In the genomic region with DNA sequence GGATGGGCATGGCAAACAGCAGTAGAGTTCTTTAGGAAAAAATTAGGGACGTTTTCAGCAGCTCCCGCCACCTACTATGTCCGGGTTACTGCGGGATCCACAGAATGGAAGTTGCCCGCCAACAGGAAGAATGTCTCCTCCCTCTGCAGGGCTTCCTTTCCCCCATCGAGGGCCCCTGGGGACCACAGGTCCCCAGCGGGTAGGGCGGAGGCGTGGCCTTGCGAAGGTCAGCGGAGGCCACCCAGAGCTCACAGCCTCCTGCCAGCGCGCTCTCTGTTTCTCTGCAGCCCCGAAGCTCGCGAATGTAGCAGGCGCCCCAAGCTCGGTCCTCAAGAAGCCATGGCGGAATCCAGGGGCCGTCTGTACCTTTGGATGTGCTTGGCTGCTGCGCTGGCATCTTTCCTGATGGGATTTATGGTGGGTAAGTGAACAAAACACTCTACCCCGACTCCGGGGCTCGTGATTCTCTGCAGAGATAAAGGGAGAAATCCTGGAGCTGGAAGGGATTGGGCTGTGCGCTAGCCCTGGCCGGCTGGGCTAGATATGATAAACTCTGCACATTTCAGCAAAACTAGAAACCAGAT, we compare ENCODE assay signal across 1 cellular context.
A peak's percentile ranks its signal among the peaks of the same experiment; 100 is the strongest.
TF ChIP-seq lines count a peak whose summit lies in the region.

A gene (plus strand): TSS at position 244 of the 584 bp plus-strand sequence. CDS start 96 bp downstream, at position 340.

TF ChIP-seq in K562, 482 proteins besides CTCF, POLR2A, EP300 and RAD21:
- TF ChIP-seq, protein P1, sequence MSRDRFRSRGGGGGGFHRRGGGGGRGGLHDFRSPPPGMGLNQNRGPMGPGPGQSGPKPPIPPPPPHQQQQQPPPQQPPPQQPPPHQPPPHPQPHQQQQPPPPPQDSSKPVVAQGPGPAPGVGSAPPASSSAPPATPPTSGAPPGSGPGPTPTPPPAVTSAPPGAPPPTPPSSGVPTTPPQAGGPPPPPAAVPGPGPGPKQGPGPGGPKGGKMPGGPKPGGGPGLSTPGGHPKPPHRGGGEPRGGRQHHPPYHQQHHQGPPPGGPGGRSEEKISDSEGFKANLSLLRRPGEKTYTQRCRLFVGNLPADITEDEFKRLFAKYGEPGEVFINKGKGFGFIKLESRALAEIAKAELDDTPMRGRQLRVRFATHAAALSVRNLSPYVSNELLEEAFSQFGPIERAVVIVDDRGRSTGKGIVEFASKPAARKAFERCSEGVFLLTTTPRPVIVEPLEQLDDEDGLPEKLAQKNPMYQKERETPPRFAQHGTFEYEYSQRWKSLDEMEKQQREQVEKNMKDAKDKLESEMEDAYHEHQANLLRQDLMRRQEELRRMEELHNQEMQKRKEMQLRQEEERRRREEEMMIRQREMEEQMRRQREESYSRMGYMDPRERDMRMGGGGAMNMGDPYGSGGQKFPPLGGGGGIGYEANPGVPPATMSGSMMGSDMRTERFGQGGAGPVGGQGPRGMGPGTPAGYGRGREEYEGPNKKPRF (IDR thresholded peaks at IDR 0.05; ENCODE audit: low read depth, low read length), result no peak
- TF ChIP-seq, protein P2, sequence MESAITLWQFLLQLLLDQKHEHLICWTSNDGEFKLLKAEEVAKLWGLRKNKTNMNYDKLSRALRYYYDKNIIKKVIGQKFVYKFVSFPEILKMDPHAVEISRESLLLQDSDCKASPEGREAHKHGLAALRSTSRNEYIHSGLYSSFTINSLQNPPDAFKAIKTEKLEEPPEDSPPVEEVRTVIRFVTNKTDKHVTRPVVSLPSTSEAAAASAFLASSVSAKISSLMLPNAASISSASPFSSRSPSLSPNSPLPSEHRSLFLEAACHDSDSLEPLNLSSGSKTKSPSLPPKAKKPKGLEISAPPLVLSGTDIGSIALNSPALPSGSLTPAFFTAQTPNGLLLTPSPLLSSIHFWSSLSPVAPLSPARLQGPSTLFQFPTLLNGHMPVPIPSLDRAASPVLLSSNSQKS (CRISPR knock-in tag; IDR thresholded peaks at IDR 0.05), result no peak
- TF ChIP-seq EP400 (IDR thresholded peaks at IDR 0.05) (no peak), NR2C2 (CRISPR knock-in tag; IDR thresholded peaks at IDR 0.05) (no peak), NR2C2 (tag; IDR thresholded peaks at IDR 0.05) (peak; percentile 27; the same call in 1 of the 2 replicates), ESRRA (IDR thresholded peaks at IDR 0.05; ENCODE audit: borderline replicate concordance, low read depth) (peak; percentile 36; the same call in 1 of the 2 replicates), RUNX1 (IDR thresholded peaks at IDR 0.05; ENCODE audit: low read depth) (no peak), WHSC1 (IDR thresholded peaks at IDR 0.05; ENCODE audit: low read length) (no peak), ILF3 (IDR thresholded peaks at IDR 0.05; ENCODE audit: borderline replicate concordance) (no peak), FOXA3 (CRISPR knock-in tag; conservative IDR thresholded peaks at IDR 0.05 in 1 of 2, IDR thresholded peaks at IDR 0.05 in 1 of 2) (no peak), ZNF24 (IDR thresholded peaks at IDR 0.05) (no peak), CBX1 (IDR thresholded peaks at IDR 0.05; ENCODE audit: low read depth) (no peak), POLR2AphosphoS5 (IDR thresholded peaks at IDR 0.05; ENCODE audit: control insufficient read depth, insufficient read depth, low read depth, low read length) (no peak), SMARCA4 (IDR thresholded peaks at IDR 0.05) (no peak)
- TF ChIP-seq, protein P3, sequence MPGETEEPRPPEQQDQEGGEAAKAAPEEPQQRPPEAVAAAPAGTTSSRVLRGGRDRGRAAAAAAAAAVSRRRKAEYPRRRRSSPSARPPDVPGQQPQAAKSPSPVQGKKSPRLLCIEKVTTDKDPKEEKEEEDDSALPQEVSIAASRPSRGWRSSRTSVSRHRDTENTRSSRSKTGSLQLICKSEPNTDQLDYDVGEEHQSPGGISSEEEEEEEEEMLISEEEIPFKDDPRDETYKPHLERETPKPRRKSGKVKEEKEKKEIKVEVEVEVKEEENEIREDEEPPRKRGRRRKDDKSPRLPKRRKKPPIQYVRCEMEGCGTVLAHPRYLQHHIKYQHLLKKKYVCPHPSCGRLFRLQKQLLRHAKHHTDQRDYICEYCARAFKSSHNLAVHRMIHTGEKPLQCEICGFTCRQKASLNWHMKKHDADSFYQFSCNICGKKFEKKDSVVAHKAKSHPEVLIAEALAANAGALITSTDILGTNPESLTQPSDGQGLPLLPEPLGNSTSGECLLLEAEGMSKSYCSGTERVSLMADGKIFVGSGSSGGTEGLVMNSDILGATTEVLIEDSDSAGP (CRISPR knock-in tag; IDR thresholded peaks at IDR 0.05), result no peak
- TF ChIP-seq, protein P4, sequence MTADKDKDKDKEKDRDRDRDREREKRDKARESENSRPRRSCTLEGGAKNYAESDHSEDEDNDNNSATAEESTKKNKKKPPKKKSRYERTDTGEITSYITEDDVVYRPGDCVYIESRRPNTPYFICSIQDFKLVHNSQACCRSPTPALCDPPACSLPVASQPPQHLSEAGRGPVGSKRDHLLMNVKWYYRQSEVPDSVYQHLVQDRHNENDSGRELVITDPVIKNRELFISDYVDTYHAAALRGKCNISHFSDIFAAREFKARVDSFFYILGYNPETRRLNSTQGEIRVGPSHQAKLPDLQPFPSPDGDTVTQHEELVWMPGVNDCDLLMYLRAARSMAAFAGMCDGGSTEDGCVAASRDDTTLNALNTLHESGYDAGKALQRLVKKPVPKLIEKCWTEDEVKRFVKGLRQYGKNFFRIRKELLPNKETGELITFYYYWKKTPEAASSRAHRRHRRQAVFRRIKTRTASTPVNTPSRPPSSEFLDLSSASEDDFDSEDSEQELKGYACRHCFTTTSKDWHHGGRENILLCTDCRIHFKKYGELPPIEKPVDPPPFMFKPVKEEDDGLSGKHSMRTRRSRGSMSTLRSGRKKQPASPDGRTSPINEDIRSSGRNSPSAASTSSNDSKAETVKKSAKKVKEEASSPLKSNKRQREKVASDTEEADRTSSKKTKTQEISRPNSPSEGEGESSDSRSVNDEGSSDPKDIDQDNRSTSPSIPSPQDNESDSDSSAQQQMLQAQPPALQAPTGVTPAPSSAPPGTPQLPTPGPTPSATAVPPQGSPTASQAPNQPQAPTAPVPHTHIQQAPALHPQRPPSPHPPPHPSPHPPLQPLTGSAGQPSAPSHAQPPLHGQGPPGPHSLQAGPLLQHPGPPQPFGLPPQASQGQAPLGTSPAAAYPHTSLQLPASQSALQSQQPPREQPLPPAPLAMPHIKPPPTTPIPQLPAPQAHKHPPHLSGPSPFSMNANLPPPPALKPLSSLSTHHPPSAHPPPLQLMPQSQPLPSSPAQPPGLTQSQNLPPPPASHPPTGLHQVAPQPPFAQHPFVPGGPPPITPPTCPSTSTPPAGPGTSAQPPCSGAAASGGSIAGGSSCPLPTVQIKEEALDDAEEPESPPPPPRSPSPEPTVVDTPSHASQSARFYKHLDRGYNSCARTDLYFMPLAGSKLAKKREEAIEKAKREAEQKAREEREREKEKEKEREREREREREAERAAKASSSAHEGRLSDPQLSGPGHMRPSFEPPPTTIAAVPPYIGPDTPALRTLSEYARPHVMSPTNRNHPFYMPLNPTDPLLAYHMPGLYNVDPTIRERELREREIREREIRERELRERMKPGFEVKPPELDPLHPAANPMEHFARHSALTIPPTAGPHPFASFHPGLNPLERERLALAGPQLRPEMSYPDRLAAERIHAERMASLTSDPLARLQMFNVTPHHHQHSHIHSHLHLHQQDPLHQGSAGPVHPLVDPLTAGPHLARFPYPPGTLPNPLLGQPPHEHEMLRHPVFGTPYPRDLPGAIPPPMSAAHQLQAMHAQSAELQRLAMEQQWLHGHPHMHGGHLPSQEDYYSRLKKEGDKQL (CRISPR knock-in tag; IDR thresholded peaks at IDR 0.05; ENCODE audit: borderline replicate concordance), result no peak
- TF ChIP-seq, protein P5, sequence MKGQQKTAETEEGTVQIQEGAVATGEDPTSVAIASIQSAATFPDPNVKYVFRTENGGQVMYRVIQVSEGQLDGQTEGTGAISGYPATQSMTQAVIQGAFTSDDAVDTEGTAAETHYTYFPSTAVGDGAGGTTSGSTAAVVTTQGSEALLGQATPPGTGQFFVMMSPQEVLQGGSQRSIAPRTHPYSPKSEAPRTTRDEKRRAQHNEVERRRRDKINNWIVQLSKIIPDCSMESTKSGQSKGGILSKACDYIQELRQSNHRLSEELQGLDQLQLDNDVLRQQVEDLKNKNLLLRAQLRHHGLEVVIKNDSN (CRISPR knock-in tag; IDR thresholded peaks at IDR 0.05), result no peak
